ENCODE assay signal across 15 cellular contexts in genomic region chr9:130382636-130383349, GRCh38.
DNase-seq lines count a peak whose midpoint lies in the region; ATAC-seq lines count a peak whose summit lies in the region.
"Had no signal": no experiment of that assay in that cellular context is flagged by ENCODE, and none has a peak within 500 bp of the region (broad histone marks: within the 10 kb centered on the region; RNA-seq: fewer than 3 reads in every experiment).

No MANE protein-coding gene starts in this region.

- intact Hi-C loops in left colon (cut with DNase I, micrococcal nuclease): no loop called here
- intact Hi-C loops in activated T-helper 2 cell treated with anti-CD3 and anti-CD28 coated beads, Interferon-gamma antibody, Interleukin-2, Interleukin-4, amounts not matched to agents 10 μg/mL and 5 μg/mL and 100 μg/mL, durations not matched to agents 14 hours and 24 hours and 36 hours (cut with micrococcal nuclease): no loop called here

- ATAC-seq in left colon (peak; percentile 22), GM18517 (IDR thresholded peaks at IDR 0.05; ENCODE audit: unreplicated experiment) (no peak)
- ATAC-seq: HCT116, T-helper 17 cell had no signal

- H3K27me3 Mint-ChIP-seq in activated T-helper 2 cell treated with anti-CD3 and anti-CD28 coated beads, Interferon-gamma antibody, Interleukin-2, Interleukin-4, amounts not matched to agents 10 μg/mL and 5 μg/mL and 100 μg/mL, durations not matched to agents 14 hours and 24 hours and 36 hours (ENCODE audit: low read depth): no peaks in the 10 kb centered on the region

- no peaks in the 10 kb centered on the region for H3K9me3 Mint-ChIP-seq in activated T-helper 2 cell treated with anti-CD3 and anti-CD28 coated beads, Interferon-gamma antibody, Interleukin-2, Interleukin-4, amounts not matched to agents 10 μg/mL and 5 μg/mL and 100 μg/mL, durations not matched to agents 14 hours and 24 hours and 36 hours
- H3K9me3 Mint-ChIP-seq: CD4-positive, CD25-positive, alpha-beta regulatory T cell had no signal

- H3K36me3 Mint-ChIP-seq in activated T-helper 2 cell treated with anti-CD3 and anti-CD28 coated beads, Interferon-gamma antibody, Interleukin-2, Interleukin-4, amounts not matched to agents 10 μg/mL and 5 μg/mL and 100 μg/mL, durations not matched to agents 14 hours and 24 hours and 36 hours (ENCODE audit: low read depth): no peaks in the 10 kb centered on the region
- H3K36me3 Mint-ChIP-seq: CD4-positive, CD25-positive, alpha-beta regulatory T cell had no signal

- no peak overlapping the region for H3K4me3 Mint-ChIP-seq in activated T-helper 2 cell treated with anti-CD3 and anti-CD28 coated beads, Interferon-gamma antibody, Interleukin-2, Interleukin-4, amounts not matched to agents 10 μg/mL and 5 μg/mL and 100 μg/mL, durations not matched to agents 14 hours and 24 hours and 36 hours (ENCODE audit: low read depth)
- H3K4me3 Mint-ChIP-seq: B cell; CD4-positive, CD25-positive, alpha-beta regulatory T cell; T-helper 17 cell had no signal

- DNase-seq in NCI-H748 (lab: John Stamatoyannopoulos, UW; ENCODE audit: unreplicated experiment) (peak; percentile 39), NCI-H748 treated with DMSO at 0.1 percent for 48 hours (lab: John Stamatoyannopoulos, UW) (no peak), NCI-H1105 treated with DMSO at 0.1 percent for 48 hours (lab: John Stamatoyannopoulos, UW) (peak; percentile 81), NCI-H345 treated with DMSO at 0.1 percent for 48 hours (lab: John Stamatoyannopoulos, UW; ENCODE audit: unreplicated experiment) (peak; percentile 86), left colon (no peak)
- no peak for DNase-seq in activated T-helper 2 cell treated with anti-CD3 and anti-CD28 coated beads, Interferon-gamma antibody, Interleukin-2, Interleukin-4, amounts not matched to agents 10 μg/mL and 5 μg/mL and 100 μg/mL, durations not matched to agents 14 hours and 24 hours and 36 hours (ENCODE audit: low spot score)
- DNase-seq: CD4-positive, CD25-positive, alpha-beta regulatory T cell; NCI-H1048; NCI-H1694 treated with DMSO at 0.1 percent for 48 hours; NCI-H524; OCI-M1; T-helper 17 cell had no signal

- H3K4me1 Mint-ChIP-seq in activated T-helper 2 cell treated with anti-CD3 and anti-CD28 coated beads, Interferon-gamma antibody, Interleukin-2, Interleukin-4, amounts not matched to agents 10 μg/mL and 5 μg/mL and 100 μg/mL, durations not matched to agents 14 hours and 24 hours and 36 hours (ENCODE audit: low read depth): no peaks in the 10 kb centered on the region
- H3K4me1 Mint-ChIP-seq: B cell; CD4-positive, CD25-positive, alpha-beta regulatory T cell had no signal

- no peak overlapping the region for H3K27ac Mint-ChIP-seq in activated T-helper 2 cell treated with anti-CD3 and anti-CD28 coated beads, Interferon-gamma antibody, Interleukin-2, Interleukin-4, amounts not matched to agents 10 μg/mL and 5 μg/mL and 100 μg/mL, durations not matched to agents 14 hours and 24 hours and 36 hours
- H3K27ac Mint-ChIP-seq: B cell; CD4-positive, CD25-positive, alpha-beta regulatory T cell; T-helper 17 cell had no signal

Comparison
In these comparisons a context has a peak if more than half of its experiments do, and no peak if none do; other contexts are left out.
1. DNase-seq: peak in NCI-H748 (single experiment), NCI-H1105 treated with DMSO at 0.1 percent for 48 hours (single experiment) and NCI-H345 treated with DMSO at 0.1 percent for 48 hours (single experiment); none in NCI-H748 treated with DMSO at 0.1 percent for 48 hours (single experiment), left colon (0 of 2) and activated T-helper 2 cell treated with anti-CD3 and anti-CD28 coated beads, Interferon-gamma antibody, Interleukin-2, Interleukin-4, amounts not matched to agents 10 μg/mL and 5 μg/mL and 100 μg/mL, durations not matched to agents 14 hours and 24 hours and 36 hours (single experiment).